Comparison of ENCODE assay signal across 27 cellular contexts in the genomic region with DNA sequence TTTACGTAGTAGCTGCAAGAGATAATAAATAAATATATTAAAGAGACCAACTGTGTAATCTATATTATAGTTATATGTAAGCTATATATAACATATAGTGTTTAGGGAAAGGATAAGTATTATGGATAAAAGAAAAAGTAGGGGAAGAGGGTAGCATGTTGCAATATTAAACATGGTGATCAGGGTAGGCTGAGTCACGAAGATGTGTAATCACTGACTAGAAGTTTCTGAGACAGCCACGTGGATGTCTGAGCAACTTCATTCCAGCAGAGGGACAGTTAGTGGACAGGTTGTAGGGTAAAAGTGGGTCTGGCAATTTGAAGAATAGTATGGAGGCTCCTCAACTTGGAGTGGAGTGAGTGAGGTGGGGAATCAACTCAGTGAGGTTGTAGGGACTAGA.
DNase-seq lines count a peak whose midpoint lies in the region; ATAC-seq and TF ChIP-seq lines count a peak whose summit lies in the region.
"Had no signal": no experiment of that assay in that cellular context is flagged by ENCODE, and none has a peak within 500 bp of the region (broad histone marks: within the 10 kb centered on the region; RNA-seq: fewer than 3 reads in every experiment).

No MANE protein-coding gene starts in this region.

- no peaks in the 10 kb centered on the region for H3K4me1 Mint-ChIP-seq in effector memory CD8-positive, alpha-beta T cell (ENCODE audit: low read depth in 2 of 2)
- H3K4me1 Mint-ChIP-seq: CD4-positive, alpha-beta memory T cell; GM23338; IgD-negative memory B cell had no signal

- no peak overlapping the region for H2BK5ac ChIP-seq in mesenchymal stem cell (ENCODE audit: low read depth, low read length, poor library complexity, severe bottlenecking)

- no peak overlapping the region for H3K23ac ChIP-seq in mesenchymal stem cell (ENCODE audit: low read length in 2 of 2)

- H2BK120ac ChIP-seq in mesenchymal stem cell (ENCODE audit: low read depth, low read length) = no peak overlapping the region

- no peaks in the 10 kb centered on the region for H3K79me1 ChIP-seq in mesenchymal stem cell (replicated peaks; ENCODE audit: low read length, poor library complexity, severe bottlenecking)

- H3K14ac ChIP-seq in mesenchymal stem cell (ENCODE audit: low read length in 2 of 2) = no peak overlapping the region

- no peaks in the 10 kb centered on the region for H3K79me2 ChIP-seq in GM23248 (ENCODE audit: insufficient read depth)

- in situ Hi-C loops in GM23248 (cut with MboI) = no loop called here

- no peak overlapping the region for H2BK12ac ChIP-seq in mesenchymal stem cell (ENCODE audit: low read length in 2 of 2)

- H2AFZ ChIP-seq in GM23248 (no peak overlapping the region), mesenchymal stem cell (ENCODE audit: low read depth, low read length) (no peak overlapping the region)
- H2AFZ ChIP-seq: GM23338 had no signal

- H3K4me3 Mint-ChIP-seq in effector memory CD8-positive, alpha-beta T cell = no peak overlapping the region
- H3K4me3 Mint-ChIP-seq: CD4-positive, alpha-beta memory T cell; GM23338; IgD-negative memory B cell had no signal

- TF ChIP-seq CTCF in epithelial cell of proximal tubule (conservative IDR thresholded peaks at IDR 0.05; ENCODE audit: low read depth, low read length) = peak; percentile 3

- H3F3A ChIP-seq in GM23248 (ENCODE audit: insufficient read depth) = peaks cover 11% of the 10 kb centered on the region; the same call in 1 of the 2 replicates

- no peak overlapping the region for H4K8ac ChIP-seq in mesenchymal stem cell (ENCODE audit: low read length)

- H3K9me3 Mint-ChIP-seq in effector memory CD8-positive, alpha-beta T cell = peaks cover 5 to 12% of the 10 kb centered on the region in 2 donors
- H3K9me3 Mint-ChIP-seq: GM23338, IgD-negative memory B cell had no signal

- no peaks in the 10 kb centered on the region for H3K9me3 ChIP-seq in GM23248 (ENCODE audit: low read depth)
- H3K9me3 ChIP-seq in mesenchymal stem cell (ENCODE audit: control insufficient read depth, low read length) = no peaks in the 10 kb centered on the region
- H3K9me3 ChIP-seq: BLaER1 treated with 17β-estradiol and CSF1 and Interleukin-3, amounts not matched to agents 10 nM and 100 nM; HAP-1; MG63; SK-N-SH had no signal

- 64 to 65% methylated on average over 3 of the region's 3 CpGs for whole genome bisulfite sequencing in GM23248 (ENCODE audit: low coverage in 1 of 2, low lambda C conversion rate in 2 of 2, missing lambda C conversion rate in 2 of 2), 2 experiments
- WGBS in mesenchymal stem cell = 66% methylated on average over 2 of the region's 3 CpGs

- H3K4me2 ChIP-seq in GM23248 (ENCODE audit: unreplicated experiment) (no peak overlapping the region), mesenchymal stem cell (ENCODE audit: low read length, poor library complexity, severe bottlenecking) (no peak overlapping the region)
- H3K4me2 ChIP-seq: BLaER1 treated with 17β-estradiol and CSF1 and Interleukin-3, amounts not matched to agents 10 nM and 100 nM; GM23338; SK-N-SH had no signal

- H3K36me3 ChIP-seq in GM23248 (ENCODE audit: low read depth) (no peaks in the 10 kb centered on the region), mesenchymal stem cell (ENCODE audit: control insufficient read depth in 1 of 2, insufficient read depth in 2 of 2, low read depth in 1 of 2, low read length in 2 of 2) (no peaks in the 10 kb centered on the region)
- H3K36me3 ChIP-seq: BLaER1 treated with 17β-estradiol and CSF1 and Interleukin-3, amounts not matched to agents 10 nM and 100 nM; MG63 had no signal

- no peaks in the 10 kb centered on the region for H3K27me3 Mint-ChIP-seq in effector memory CD8-positive, alpha-beta T cell
- H3K27me3 Mint-ChIP-seq: CD4-positive, alpha-beta memory T cell had no signal

- H3K27me3 ChIP-seq in GM23248 (replicated peaks; ENCODE audit: insufficient read depth) (no peaks in the 10 kb centered on the region), mesenchymal stem cell (ENCODE audit: control insufficient read depth in 1 of 2, insufficient read depth in 1 of 2, low read length in 2 of 2) (peaks cover 0 to 5% of the 10 kb centered on the region in 2 experiments)
- H3K27me3 ChIP-seq: BLaER1 treated with 17β-estradiol and CSF1 and Interleukin-3, amounts not matched to agents 10 nM and 100 nM; MG63 had no signal

- H3K9me2 ChIP-seq in GM23248 (ENCODE audit: insufficient read depth) = no peaks in the 10 kb centered on the region
- H3K9me2 ChIP-seq: SK-N-SH had no signal

- no peak overlapping the region for H2BK15ac ChIP-seq in mesenchymal stem cell (ENCODE audit: low read depth, poor library complexity, severe bottlenecking)

- no peak overlapping the region for H3K9ac ChIP-seq in GM23248
- H3K9ac ChIP-seq in mesenchymal stem cell (ENCODE audit: low read length) = no peak overlapping the region
- H3K9ac ChIP-seq: BLaER1 treated with 17β-estradiol and CSF1 and Interleukin-3, amounts not matched to agents 10 nM and 100 nM; SK-N-SH had no signal

- H3K4me1 ChIP-seq in GM23248 (ENCODE audit: insufficient read depth) (peaks cover 8% of the 10 kb centered on the region), mesenchymal stem cell (ENCODE audit: control insufficient read depth, insufficient read depth, low read depth, low read length) (no peaks in the 10 kb centered on the region)
- H3K4me1 ChIP-seq: BLaER1 treated with 17β-estradiol and CSF1 and Interleukin-3, amounts not matched to agents 10 nM and 100 nM; Caco-2; HAP-1 had no signal

- H3K4me3 ChIP-seq in GM23248 (no peak overlapping the region), epithelial cell of proximal tubule (ENCODE audit: low read depth, low read length) (no peak overlapping the region), mesenchymal stem cell (ENCODE audit: insufficient read depth in 1 of 2, low read depth in 1 of 2, low read length in 2 of 2) (no peak overlapping the region)
- H3K4me3 ChIP-seq: BLaER1 treated with 17β-estradiol and CSF1 and Interleukin-3, amounts not matched to agents 10 nM and 100 nM; GM12878; GM23338; HAP-1; MG63 had no signal

- no peak for ATAC-seq in effector memory CD8-positive, alpha-beta T cell (replicated peaks)
- ATAC-seq in GM18868 (IDR thresholded peaks at IDR 0.05; ENCODE audit: unreplicated experiment) = no peak
- ATAC-seq: GM12878, GM23338 had no signal

- H4K91ac ChIP-seq in mesenchymal stem cell (ENCODE audit: low read length) = no peak overlapping the region

- no peak overlapping the region for H2AK5ac ChIP-seq in mesenchymal stem cell (ENCODE audit: low read length, severe bottlenecking)

- H4K20me1 ChIP-seq in GM23248 (ENCODE audit: insufficient read depth) = no peaks in the 10 kb centered on the region
- H4K20me1 ChIP-seq: BLaER1 treated with 17β-estradiol and CSF1 and Interleukin-3, amounts not matched to agents 10 nM and 100 nM had no signal

- peak; percentile 78 for DNase-seq in GM23248
- peak; percentile 36 for DNase-seq in RKO (ENCODE audit: low spot score)
- DNase-seq in epithelial cell of proximal tubule (ENCODE audit: low read depth) = no peak
- DNase-seq in mesenchymal stem cell = peak; percentile 35
- no peak for DNase-seq in stimulated activated CD4-positive, alpha-beta T cell treated with anti-CD3 and anti-CD28 coated beads, Interleukin-12 subunit alpha, Interleukin-12 subunit beta, amount 100 ng/mL, for 4 hours
- no peak for DNase-seq in effector memory CD8-positive, alpha-beta T cell
- no peak for DNase-seq in NCI-H1436 (lab: John Stamatoyannopoulos, UW)
- DNase-seq: Caco-2; CD4-positive, alpha-beta memory T cell; DMS 273 treated with DMSO at 0.1 percent for 48 hours; DMS79 treated with DMSO at 0.1 percent for 48 hours; MG63; NCI-H1048; NCI-H1417 treated with DMSO at 0.1 percent for 48 hours; NCI-H187 treated with DMSO at 0.1 percent for 48 hours; NCI-H2227 treated with DMSO at 0.1 percent for 48 hours; NCI-H510A; NCI-H774; NK-92 treated with Interleukin-12 subunit alpha and Interleukin-12 subunit beta, amount 100 ng/mL, for 24 hours; SIG-M5; SK-N-SH had no signal

- no peak overlapping the region for H3K18ac ChIP-seq in mesenchymal stem cell (ENCODE audit: low read depth in 1 of 2, low read length in 2 of 2)

- H3K27ac Mint-ChIP-seq in effector memory CD8-positive, alpha-beta T cell = no peak overlapping the region
- H3K27ac Mint-ChIP-seq: CD4-positive, alpha-beta memory T cell; GM23338; IgD-negative memory B cell had no signal

- no peaks in the 10 kb centered on the region for H3K36me3 Mint-ChIP-seq in effector memory CD8-positive, alpha-beta T cell (ENCODE audit: insufficient read depth)
- H3K36me3 Mint-ChIP-seq: CD4-positive, alpha-beta memory T cell; IgD-negative memory B cell had no signal

- no peak overlapping the region for H3K4ac ChIP-seq in mesenchymal stem cell (ENCODE audit: low read depth in 1 of 2, low read length in 2 of 2)

- H3K27ac ChIP-seq in GM23248 = no peak overlapping the region
- no peak overlapping the region for H3K27ac ChIP-seq in mesenchymal stem cell (ENCODE audit: low read length, poor library complexity, severe bottlenecking)
- H3K27ac ChIP-seq: BLaER1 treated with 17β-estradiol and CSF1 and Interleukin-3, amounts not matched to agents 10 nM and 100 nM had no signal

Comparison
In these comparisons a context has a peak if more than half of its experiments do, and no peak if none do; other contexts are left out.
1. DNase-seq: peak in GM23248 (single experiment), RKO (single experiment) and mesenchymal stem cell (single experiment); none in epithelial cell of proximal tubule (single experiment), stimulated activated CD4-positive, alpha-beta T cell treated with anti-CD3 and anti-CD28 coated beads, Interleukin-12 subunit alpha, Interleukin-12 subunit beta, amount 100 ng/mL, for 4 hours (single experiment), effector memory CD8-positive, alpha-beta T cell (0 of 3) and NCI-H1436 (single experiment).